1 cellular context compared by ENCODE assay signal in the genomic region with DNA sequence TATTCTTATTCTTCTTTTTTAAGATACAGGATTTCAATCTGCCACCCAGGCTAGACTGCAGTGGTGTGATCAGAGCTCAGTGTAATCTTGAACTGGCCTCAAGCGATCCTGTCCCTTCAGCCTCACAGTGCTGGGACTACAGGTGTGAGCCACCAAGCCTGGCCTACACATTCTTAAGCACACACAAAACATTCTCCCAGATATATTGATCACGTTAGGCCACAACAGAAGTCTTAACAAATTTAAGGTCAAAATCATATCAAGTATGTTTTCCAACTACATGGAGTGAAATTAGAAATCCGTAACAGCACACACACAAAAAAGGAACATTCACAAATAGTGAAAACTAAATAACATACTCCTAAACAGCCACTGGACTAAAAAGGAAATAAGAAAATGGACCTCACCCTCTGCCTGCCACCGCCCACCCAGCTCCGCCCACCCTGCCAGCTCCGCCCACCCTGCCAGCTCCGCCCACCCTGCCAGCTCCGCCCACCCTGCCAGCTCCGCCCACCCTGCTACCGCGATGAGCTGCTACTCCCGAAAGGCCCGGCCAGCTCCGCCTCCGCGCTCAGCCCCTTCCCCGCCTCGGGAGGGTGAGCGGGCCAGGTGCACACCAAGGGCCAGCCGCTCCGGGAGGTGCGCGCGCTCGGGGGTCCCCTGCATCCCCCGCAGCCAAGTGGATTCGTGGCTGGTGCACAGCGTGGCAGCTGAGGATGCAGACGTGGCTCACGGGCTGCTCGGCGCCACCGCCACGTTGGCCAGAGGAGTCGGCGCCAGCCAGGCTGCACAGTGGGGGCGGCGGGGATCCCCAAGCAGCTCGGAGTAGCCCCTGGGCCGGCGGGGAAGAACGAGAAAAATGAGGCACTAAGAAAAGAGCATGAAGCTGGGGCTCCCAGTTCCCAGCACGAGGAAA.
TF ChIP-seq lines count a peak whose summit lies in the region.

No MANE protein-coding gene starts in this region.

TF ChIP-seq in WTC11, 78 proteins besides CTCF, POLR2A, EP300 and RAD21 (continued from another document):
- TF ChIP-seq KAT7 (CRISPR knock-in tag; IDR thresholded peaks at IDR 0.05; ENCODE audit: borderline replicate concordance): 0 out of 2 replicates have a peak, but pooled peaks have one; percentile 78
- TF ChIP-seq MXD4 (CRISPR knock-in tag; IDR thresholded peaks at IDR 0.05; ENCODE audit: borderline replicate concordance): no peak
- no peak for TF ChIP-seq E2F1 (CRISPR knock-in tag; IDR thresholded peaks at IDR 0.05)
- no peak for TF ChIP-seq TCF7 (CRISPR knock-in tag; IDR thresholded peaks at IDR 0.05; ENCODE audit: low read depth)
- TF ChIP-seq FOXK1 (CRISPR knock-in tag; IDR thresholded peaks at IDR 0.05): 0 out of 2 replicates have a peak, but pooled peaks have one; percentile 10
- 0 out of 2 replicates have a peak, but pooled peaks have one; percentile 17 for TF ChIP-seq ZNF121 (CRISPR knock-in tag; IDR thresholded peaks at IDR 0.05)
- TF ChIP-seq TP53 (CRISPR knock-in tag; IDR thresholded peaks at IDR 0.05): peak; percentile 88; the same call in 1 of the 2 replicates
- TF ChIP-seq PRDM15 (CRISPR knock-in tag; IDR thresholded peaks at IDR 0.05): no peak; the same call in 1 of the 2 replicates
- no peak for TF ChIP-seq ZNF671 (CRISPR knock-in tag; IDR thresholded peaks at IDR 0.05)
- TF ChIP-seq SMAD4 (CRISPR knock-in tag; IDR thresholded peaks at IDR 0.05): no peak
- TF ChIP-seq NFATC4 (CRISPR knock-in tag; IDR thresholded peaks at IDR 0.05): no peak; the same call in 1 of the 2 replicates
- TF ChIP-seq, protein P1, sequence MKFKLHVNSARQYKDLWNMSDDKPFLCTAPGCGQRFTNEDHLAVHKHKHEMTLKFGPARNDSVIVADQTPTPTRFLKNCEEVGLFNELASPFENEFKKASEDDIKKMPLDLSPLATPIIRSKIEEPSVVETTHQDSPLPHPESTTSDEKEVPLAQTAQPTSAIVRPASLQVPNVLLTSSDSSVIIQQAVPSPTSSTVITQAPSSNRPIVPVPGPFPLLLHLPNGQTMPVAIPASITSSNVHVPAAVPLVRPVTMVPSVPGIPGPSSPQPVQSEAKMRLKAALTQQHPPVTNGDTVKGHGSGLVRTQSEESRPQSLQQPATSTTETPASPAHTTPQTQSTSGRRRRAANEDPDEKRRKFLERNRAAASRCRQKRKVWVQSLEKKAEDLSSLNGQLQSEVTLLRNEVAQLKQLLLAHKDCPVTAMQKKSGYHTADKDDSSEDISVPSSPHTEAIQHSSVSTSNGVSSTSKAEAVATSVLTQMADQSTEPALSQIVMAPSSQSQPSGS (CRISPR knock-in tag; IDR thresholded peaks at IDR 0.05; ENCODE audit: borderline replicate concordance, low read depth): no peak
